ENCODE assay signal across 20 cellular contexts in the genomic region with DNA sequence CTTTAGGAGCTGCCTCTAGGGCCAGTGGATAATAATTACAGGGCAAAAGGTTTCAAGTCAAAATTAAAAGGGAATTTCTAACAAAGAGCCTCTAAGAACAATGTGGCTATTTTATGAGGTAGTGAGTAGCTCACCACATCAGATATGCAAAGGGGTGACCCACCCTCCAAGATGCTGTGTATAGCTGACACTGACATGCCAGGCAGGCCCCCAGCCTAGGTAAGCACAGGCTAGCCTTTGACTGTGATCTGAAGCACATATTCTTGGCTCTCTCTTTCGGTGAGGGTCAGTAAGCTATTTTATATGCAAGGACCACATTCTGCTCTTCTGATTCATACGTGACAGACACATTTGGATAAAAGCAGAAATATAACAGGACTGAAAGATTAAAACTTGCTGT. TPM values are rescaled to one million over a fixed set of nuclear protein-coding genes. Genes with fewer than 3 reads are reported as not detected.
"Had no signal": no experiment of that assay in that cellular context is flagged by ENCODE, and none has a peak within 500 bp of the region (broad histone marks: within the 10 kb centered on the region; RNA-seq: fewer than 3 reads in every experiment).

No MANE protein-coding gene starts in this region.

- H3K36me3 ChIP-seq: breast epithelium, thyroid gland, uterus had no signal

- H3K4me3 ChIP-seq: breast epithelium, lung, thyroid gland, uterus had no signal

- H3K9me3 ChIP-seq: breast epithelium, thyroid gland, uterus had no signal

- H3K27me3 ChIP-seq: breast epithelium, thyroid gland, uterus had no signal

- ATAC-seq: left lobe of liver had no signal

- DNase-seq: activated B cell treated with CpG ODN at 0.5 μM for 24 hours; activated CD4-positive, alpha-beta memory T cell treated with anti-CD3 and anti-CD28 coated beads for 36 hours; activated CD4-positive, alpha-beta T cell treated with anti-CD3 and anti-CD28 coated beads for 4 hours; activated gamma-delta T cell treated with Interleukin-2 at 50 U/mL for 16 hours; activated naive CD8-positive, alpha-beta T cell treated with anti-CD3 and anti-CD28 coated beads, Interleukin-2, amount 10 ng/mL, durations not matched to agents 7 days and 5 days; activated T-cell treated with anti-CD3 and anti-CD28 coated beads for 4 hours; cerebellar nuclear complex; cortex of kidney; erythroblast; hypothalamus; nucleus accumbens; retina; stimulated activated CD4-positive, alpha-beta T cell treated with anti-CD3 and anti-CD28 coated beads, Interleukin-2, amount 100 ng/mL, for 24 hours; stimulated activated naive CD4-positive, alpha-beta T cell treated with Interleukin-2 at 50 U/mL for 16 hours; thyroid gland; uterus had no signal

- H3K27ac ChIP-seq: breast epithelium, thyroid gland had no signal

- H3K4me1 ChIP-seq: breast epithelium had no signal

RNA-seq across cellular contexts. Expression of a gene that starts 2.8 kb away (rescaled TPM):
- total RNA-seq: activated B cell treated with CpG ODN at 0.5 μM for 24 hours; activated CD4-positive, alpha-beta memory T cell treated with anti-CD3 and anti-CD28 coated beads for 36 hours; activated naive CD8-positive, alpha-beta T cell treated with anti-CD3 and anti-CD28 coated beads, Interleukin-2, amount 10 ng/mL, durations not matched to agents 7 days and 5 days; activated T-helper 1 cell treated with anti-CD3 and anti-CD28 coated beads, Interleukin-12 subunit alpha, Interleukin-12 subunit beta, Interleukin-2, Interleukin-4 antibody, amounts not matched to agents 30 ng/mL and 10 ng/mL and 1 ng/mL, durations not matched to agents 14 hours and 24 hours and 36 hours had no signal
